1 cellular context compared by ENCODE assay signal in the genomic region with DNA sequence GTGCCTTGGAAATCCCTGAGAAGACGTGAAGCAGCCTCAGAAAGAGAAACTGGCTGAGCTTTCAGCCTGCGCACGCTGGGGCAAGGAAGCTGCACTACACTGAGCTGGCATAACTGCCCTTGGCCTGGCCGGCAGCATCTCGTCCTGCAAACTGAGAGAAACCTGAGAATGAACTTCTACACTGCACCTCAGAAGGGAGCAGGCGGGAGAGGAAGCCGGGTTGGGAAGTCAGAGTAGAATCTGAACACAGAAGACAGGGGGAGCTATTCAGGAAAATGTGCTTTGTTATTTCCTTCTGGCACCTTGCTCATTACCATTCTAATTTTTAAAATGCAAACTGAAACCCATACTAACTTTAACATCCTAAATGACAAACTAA.
TF ChIP-seq lines count a peak whose summit lies in the region.

No MANE protein-coding gene starts in this region.

TF ChIP-seq in SK-N-SH, 30 proteins besides CTCF, POLR2A, EP300 and RAD21 (continued from another document):
- TF ChIP-seq, protein P1, sequence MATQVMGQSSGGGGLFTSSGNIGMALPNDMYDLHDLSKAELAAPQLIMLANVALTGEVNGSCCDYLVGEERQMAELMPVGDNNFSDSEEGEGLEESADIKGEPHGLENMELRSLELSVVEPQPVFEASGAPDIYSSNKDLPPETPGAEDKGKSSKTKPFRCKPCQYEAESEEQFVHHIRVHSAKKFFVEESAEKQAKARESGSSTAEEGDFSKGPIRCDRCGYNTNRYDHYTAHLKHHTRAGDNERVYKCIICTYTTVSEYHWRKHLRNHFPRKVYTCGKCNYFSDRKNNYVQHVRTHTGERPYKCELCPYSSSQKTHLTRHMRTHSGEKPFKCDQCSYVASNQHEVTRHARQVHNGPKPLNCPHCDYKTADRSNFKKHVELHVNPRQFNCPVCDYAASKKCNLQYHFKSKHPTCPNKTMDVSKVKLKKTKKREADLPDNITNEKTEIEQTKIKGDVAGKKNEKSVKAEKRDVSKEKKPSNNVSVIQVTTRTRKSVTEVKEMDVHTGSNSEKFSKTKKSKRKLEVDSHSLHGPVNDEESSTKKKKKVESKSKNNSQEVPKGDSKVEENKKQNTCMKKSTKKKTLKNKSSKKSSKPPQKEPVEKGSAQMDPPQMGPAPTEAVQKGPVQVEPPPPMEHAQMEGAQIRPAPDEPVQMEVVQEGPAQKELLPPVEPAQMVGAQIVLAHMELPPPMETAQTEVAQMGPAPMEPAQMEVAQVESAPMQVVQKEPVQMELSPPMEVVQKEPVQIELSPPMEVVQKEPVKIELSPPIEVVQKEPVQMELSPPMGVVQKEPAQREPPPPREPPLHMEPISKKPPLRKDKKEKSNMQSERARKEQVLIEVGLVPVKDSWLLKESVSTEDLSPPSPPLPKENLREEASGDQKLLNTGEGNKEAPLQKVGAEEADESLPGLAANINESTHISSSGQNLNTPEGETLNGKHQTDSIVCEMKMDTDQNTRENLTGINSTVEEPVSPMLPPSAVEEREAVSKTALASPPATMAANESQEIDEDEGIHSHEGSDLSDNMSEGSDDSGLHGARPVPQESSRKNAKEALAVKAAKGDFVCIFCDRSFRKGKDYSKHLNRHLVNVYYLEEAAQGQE (IDR thresholded peaks at IDR 0.05; ENCODE audit: low read depth, low read length), result no peak
- TF ChIP-seq, protein P2, sequence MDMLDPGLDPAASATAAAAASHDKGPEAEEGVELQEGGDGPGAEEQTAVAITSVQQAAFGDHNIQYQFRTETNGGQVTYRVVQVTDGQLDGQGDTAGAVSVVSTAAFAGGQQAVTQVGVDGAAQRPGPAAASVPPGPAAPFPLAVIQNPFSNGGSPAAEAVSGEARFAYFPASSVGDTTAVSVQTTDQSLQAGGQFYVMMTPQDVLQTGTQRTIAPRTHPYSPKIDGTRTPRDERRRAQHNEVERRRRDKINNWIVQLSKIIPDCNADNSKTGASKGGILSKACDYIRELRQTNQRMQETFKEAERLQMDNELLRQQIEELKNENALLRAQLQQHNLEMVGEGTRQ (IDR thresholded peaks at IDR 0.05; ENCODE audit: borderline replicate concordance, low read depth, low read length), result no peak
- TF ChIP-seq JUND (IDR thresholded peaks at IDR 0.05) (no peak), GABPA (IDR thresholded peaks at IDR 0.05; ENCODE audit: low read depth) (no peak)
TF ChIP-seq in SK-N-SH: peak in this region for 0.
